11 cellular contexts compared by ENCODE assay signal in genomic region chr6:30707281-30707850, GRCh38. TPM values are rescaled to one million over a fixed set of nuclear protein-coding genes. Genes with fewer than 3 reads are reported as not detected.
DNase-seq lines count a peak whose midpoint lies in the region; ATAC-seq, FAIRE-seq and TF ChIP-seq lines count a peak whose summit lies in the region.
"Had no signal": no experiment of that assay in that cellular context is flagged by ENCODE, and none has a peak within 500 bp of the region (broad histone marks: within the 10 kb centered on the region; RNA-seq: fewer than 3 reads in every experiment).

No MANE protein-coding gene starts in this region.

- peak overlapping the region in 1 of 2 experiments; percentile 62; a peak in 2 of 4 replicates for H3K9ac ChIP-seq in K562 (ENCODE audit: insufficient read depth in 1 of 2, low read depth in 2 of 2, low read length in 2 of 2)

- TF ChIP-seq POLR2A in K562 (conservative IDR thresholded peaks at IDR 0.05): no peak; the same call in 1 of the 2 replicates

- no peaks in the 10 kb centered on the region for H3K4me1 ChIP-seq in K562 (replicated peaks in 1 of 2; ENCODE audit: control insufficient read depth in 2 of 2, insufficient read depth in 2 of 2, low read length in 2 of 2)
- H3K4me1 ChIP-seq: SJSA1 had no signal

- H4K20me1 ChIP-seq in K562 (replicated peaks; ENCODE audit: control insufficient read depth, insufficient read depth, low read length): no peaks in the 10 kb centered on the region

- H3K4me3 Mint-ChIP-seq in T-helper 2 cell treated with Interferon-gamma antibody and Interleukin-4, amounts not matched to agents 5 μg/mL and 100 μg/mL, for 36 hours: no peak overlapping the region

- in situ Hi-C loops in K562 (cut with MboI): no loop called here

- WGBS in K562 (ENCODE audit: insufficient coverage, low coverage, missing lambda C conversion rate): 56% methylated on average over 4 of the region's 6 CpGs

- CTCF ChIA-PET in K562 (lab: Yijun Ruan, JAX; ENCODE audit: low intra/inter-chr PET ratio): no interaction called here

- H2AFZ ChIP-seq in K562 (ENCODE audit: low read depth, low read length): no peak overlapping the region

- no TSS peak for BruUV-seq in K562 (replicated peaks; lab: Mats Ljungman, UMichigan)

- POLR2A ChIA-PET in K562 (lab: Yijun Ruan, JAX): interaction anchor here (1.0 to 27.1 kb wide), 3 partner anchors 4 to 92 kb away, joined by 3 to 524 read pairs (median 524); partner anchors contain the start of genes MDC1, NRM and TUBB

- H3K27me3 Mint-ChIP-seq in T-helper 2 cell treated with Interferon-gamma antibody and Interleukin-4, amounts not matched to agents 5 μg/mL and 100 μg/mL, for 36 hours (ENCODE audit: low read depth): no peaks in the 10 kb centered on the region

- peaks cover 89% of the 10 kb centered on the region for H3K36me3 ChIP-seq in K562 (ENCODE audit: control insufficient read depth, insufficient read depth, low read length)

- no peaks in the 10 kb centered on the region for H3K27me3 ChIP-seq in K562 (ENCODE audit: control insufficient read depth in 2 of 2, insufficient read depth in 2 of 2, low read length in 2 of 2)
- H3K27me3 ChIP-seq: SJSA1, suprapubic skin had no signal

- peaks cover 17% of the 10 kb centered on the region for H3K4me1 Mint-ChIP-seq in T-helper 2 cell treated with Interferon-gamma antibody and Interleukin-4, amounts not matched to agents 5 μg/mL and 100 μg/mL, for 36 hours (ENCODE audit: low read depth)

- no peaks in the 10 kb centered on the region for H3K9me3 ChIP-seq in K562 (replicated peaks; ENCODE audit: control insufficient read depth, insufficient read depth, low read depth, low read length)
- H3K9me3 ChIP-seq: SJSA1, suprapubic skin had no signal

- H3K9me3 Mint-ChIP-seq in T-helper 2 cell treated with Interferon-gamma antibody and Interleukin-4, amounts not matched to agents 5 μg/mL and 100 μg/mL, for 36 hours: no peaks in the 10 kb centered on the region

- no peaks in the 10 kb centered on the region for H3K79me2 ChIP-seq in K562 (ENCODE audit: control insufficient read depth, insufficient read depth, low read length)

- H3K27ac ChIP-seq in K562 (ENCODE audit: extremely low read depth, low read depth, low read length): no peak overlapping the region
- H3K27ac ChIP-seq: SJSA1, suprapubic skin had no signal

- H3K4me3 ChIP-seq in K562: no peak overlapping the region
- H3K4me3 ChIP-seq: SJSA1, suprapubic skin had no signal

- intact Hi-C loops in K562 (cut with micrococcal nuclease) (no loop called here), posterior vena cava (cut with DNase I) (no loop called here)

- H3K36me3 Mint-ChIP-seq in T-helper 2 cell treated with Interferon-gamma antibody and Interleukin-4, amounts not matched to agents 5 μg/mL and 100 μg/mL, for 36 hours (ENCODE audit: low read depth): peaks cover 64% of the 10 kb centered on the region

- H3K4me2 ChIP-seq in K562 (ENCODE audit: insufficient read depth, low read length): no peak overlapping the region

- H3K27ac Mint-ChIP-seq in T-helper 2 cell treated with Interferon-gamma antibody and Interleukin-4, amounts not matched to agents 5 μg/mL and 100 μg/mL, for 36 hours: no peak overlapping the region

- TF ChIP-seq EP300 in Ishikawa (IDR thresholded peaks at IDR 0.05; ENCODE audit: borderline replicate concordance) (peak; percentile 44), K562 (IDR thresholded peaks at IDR 0.05; ENCODE audit: low read length) (no peak)

- no peak for TF ChIP-seq CTCF in K562 (IDR thresholded peaks at IDR 0.05 in 2 of 3, conservative IDR thresholded peaks at IDR 0.05 in 1 of 3; ENCODE audit: insufficient read depth in 2 of 3, low read depth in 1 of 3, low read length in 3 of 3)

- DNase-seq in NCI-H2171 treated with DMSO at 0.1 percent for 48 hours (lab: John Stamatoyannopoulos, UW): peak; percentile 76
- DNase-seq in K562 (ENCODE audit: extremely low read depth in 1 of 4, low spot score in 3 of 4): no peak
- peak; percentile 63 for DNase-seq in posterior vena cava (ENCODE audit: low spot score)
- no peak for DNase-seq in activated effector memory CD4-positive, alpha-beta T cell treated with Interleukin-2 at 50 U/mL for 16 hours
- DNase-seq in T-helper 2 cell treated with Interferon-gamma antibody and Interleukin-4, amounts not matched to agents 5 μg/mL and 100 μg/mL, for 36 hours (ENCODE audit: low spot score): no peak
- DNase-seq: NCI-H1436 treated with DMSO at 0.1 percent for 48 hours, retina had no signal

- H3K9me1 ChIP-seq in K562 (ENCODE audit: control insufficient read depth, insufficient read depth, low read length): no peaks in the 10 kb centered on the region

- TF ChIP-seq RAD21 in Ishikawa (IDR thresholded peaks at IDR 0.05; ENCODE audit: low read depth) (no peak), K562 (CRISPR knock-in tag; conservative IDR thresholded peaks at IDR 0.05 in 1 of 2, IDR thresholded peaks at IDR 0.05 in 1 of 2) (no peak)

- FAIRE-seq in K562 (lab: Jason Lieb, UNC): no peak

- ATAC-seq in K562 (peak; percentile 11; the same call in 2 of the 3 replicates), GM19463 (IDR thresholded peaks at IDR 0.05; ENCODE audit: unreplicated experiment) (no peak)

RNA-seq across cellular contexts. Expression of gene MDC1, which starts 9.7 kb away (rescaled TPM):
- 79.5 and 80.7 TPM in 2 replicates for total RNA-seq in K562 (2011; cell fraction: chromatin; rRNA removed; ENCODE audit: low replicate concordance)
- 47.5 and 50.5 TPM in 2 replicates for total RNA-seq in K562 (2011; cell fraction: nucleolus; rRNA removed)
- 62.0 and 85.1 TPM in 2 replicates for total RNA-seq in K562 (2011; cell fraction: nucleoplasm; rRNA removed)
- total RNA-seq in K562 (2014; rRNA removed): 15.7 and 24.3 TPM in 2 replicates
- total RNA-seq in K562 (2014; rRNA removed; fragmentation: Illumina TruSeq; extraction: Trizol): 20.0 and 25.5 TPM in 2 replicates
- total RNA-seq in K562 (2015; rRNA removed; fragmentation: Illumina TruSeq; extraction: Trizol): 15.6 and 18.2 TPM in 2 replicates
- 96.8 and 114 TPM in 2 replicates for total RNA-seq in K562 (2021)
- polyA plus RNA-seq in K562 (2011; rRNA removed): 21.5 and 55.8 TPM in 2 replicates
- polyA plus RNA-seq in K562 (2011; cell fraction: cytosol; rRNA removed): 28.0 and 35.1 TPM in 2 replicates
- 105 and 141 TPM in 2 replicates for polyA plus RNA-seq in K562 (2011; cell fraction: nucleus; rRNA removed)
- 68.1 and 105 TPM in 2 replicates for polyA plus RNA-seq in K562 (2012)
- polyA plus RNA-seq in K562 (2014; fragmentation: Illumina TruSeq; extraction: Trizol): 72.9 and 95.4 TPM in 2 replicates
- polyA plus RNA-seq in K562 (2014; fragmentation: Nextera tagmentation; extraction: Ambion mirVana): 1 to 10 TPM; 8.2 to 8.8 TPM
- polyA plus RNA-seq in K562 (2014; rRNA removed): 31.3 and 35.0 TPM in 2 replicates
- 24.0 and 34.6 TPM in 2 replicates for polyA minus RNA-seq in K562 (2011; rRNA and poly(A)+ RNA removed)
- 56.9 and 94.9 TPM in 2 replicates for polyA minus RNA-seq in K562 (2011; cell fraction: cytosol; rRNA and poly(A)+ RNA removed)
- polyA minus RNA-seq in K562 (2011; cell fraction: nucleus; rRNA and poly(A)+ RNA removed): 16.4 and 27.8 TPM in 2 replicates
- total RNA-seq in posterior vena cava: 10 to 100 TPM; 24.4 to 25.0 TPM

RNA-seq across cellular contexts. Expression of gene TUBB, which starts 12.8 kb away (rescaled TPM):
- total RNA-seq in K562 (2011; cell fraction: chromatin; rRNA removed; ENCODE audit: low replicate concordance): 127 and 264 TPM in 2 replicates
- total RNA-seq in K562 (2011; cell fraction: nucleolus; rRNA removed): 272 and 276 TPM in 2 replicates
- 270 and 313 TPM in 2 replicates for total RNA-seq in K562 (2011; cell fraction: nucleoplasm; rRNA removed)
- total RNA-seq in K562 (2014; rRNA removed): 1,062 and 1,409 TPM in 2 replicates
- 863 and 971 TPM in 2 replicates for total RNA-seq in K562 (2014; rRNA removed; fragmentation: Illumina TruSeq; extraction: Trizol)
- total RNA-seq in K562 (2015; rRNA removed; fragmentation: Illumina TruSeq; extraction: Trizol): 1,443 and 1,478 TPM in 2 replicates
- total RNA-seq in K562 (2021): 1,495 and 1,529 TPM in 2 replicates
- 2,369 and 2,705 TPM in 2 replicates for polyA plus RNA-seq in K562 (2011; rRNA removed)
- polyA plus RNA-seq in K562 (2011; cell fraction: cytosol; rRNA removed): 2,776 and 3,265 TPM in 2 replicates
- 619 and 708 TPM in 2 replicates for polyA plus RNA-seq in K562 (2011; cell fraction: nucleus; rRNA removed)
- polyA plus RNA-seq in K562 (2012): 1,523 and 1,878 TPM in 2 replicates
- polyA plus RNA-seq in K562 (2014; fragmentation: Illumina TruSeq; extraction: Trizol): 2,541 and 2,870 TPM in 2 replicates
- 1,000 to 10,000 TPM; 1,106 to 1,864 TPM for polyA plus RNA-seq in K562 (2014; fragmentation: Nextera tagmentation; extraction: Ambion mirVana)
- 1,462 and 1,903 TPM in 2 replicates for polyA plus RNA-seq in K562 (2014; rRNA removed)
- 1,764 and 2,070 TPM in 2 replicates for polyA minus RNA-seq in K562 (2011; rRNA and poly(A)+ RNA removed)
- polyA minus RNA-seq in K562 (2011; cell fraction: cytosol; rRNA and poly(A)+ RNA removed): 880 and 960 TPM in 2 replicates
- 140 and 261 TPM in 2 replicates for polyA minus RNA-seq in K562 (2011; cell fraction: nucleus; rRNA and poly(A)+ RNA removed)
- total RNA-seq in posterior vena cava: 100 to 1,000 TPM; 342 to 378 TPM

RNA-seq across cellular contexts. Expression of gene NRM, which starts 16.6 kb away (rescaled TPM):
- 17.1 and 42.3 TPM in 2 replicates for total RNA-seq in K562 (2011; cell fraction: chromatin; rRNA removed; ENCODE audit: low replicate concordance)
- 41.3 and 48.0 TPM in 2 replicates for total RNA-seq in K562 (2011; cell fraction: nucleolus; rRNA removed)
- 51.0 and 61.6 TPM in 2 replicates for total RNA-seq in K562 (2011; cell fraction: nucleoplasm; rRNA removed)
- 9.7 and 12.4 TPM in 2 replicates for total RNA-seq in K562 (2014; rRNA removed)
- 10.6 and 14.4 TPM in 2 replicates for total RNA-seq in K562 (2014; rRNA removed; fragmentation: Illumina TruSeq; extraction: Trizol)
- total RNA-seq in K562 (2015; rRNA removed; fragmentation: Illumina TruSeq; extraction: Trizol): 17.4 and 18.1 TPM in 2 replicates
- 32.9 and 35.7 TPM in 2 replicates for total RNA-seq in K562 (2021)
- polyA plus RNA-seq in K562 (2011; rRNA removed): 12.6 and 22.9 TPM in 2 replicates
- polyA plus RNA-seq in K562 (2011; cell fraction: cytosol; rRNA removed): 26.4 and 41.5 TPM in 2 replicates
- polyA plus RNA-seq in K562 (2011; cell fraction: nucleus; rRNA removed): 28.3 and 48.5 TPM in 2 replicates
- 45.0 and 59.0 TPM in 2 replicates for polyA plus RNA-seq in K562 (2012)
- polyA plus RNA-seq in K562 (2014; fragmentation: Illumina TruSeq; extraction: Trizol): 57.9 and 58.2 TPM in 2 replicates
- 10 to 100 TPM; 16.1 to 18.6 TPM for polyA plus RNA-seq in K562 (2014; fragmentation: Nextera tagmentation; extraction: Ambion mirVana)
- polyA plus RNA-seq in K562 (2014; rRNA removed): 19.4 and 22.5 TPM in 2 replicates
- 14.4 and 15.0 TPM in 2 replicates for polyA minus RNA-seq in K562 (2011; rRNA and poly(A)+ RNA removed)
- polyA minus RNA-seq in K562 (2011; cell fraction: cytosol; rRNA and poly(A)+ RNA removed): 19.7 and 29.2 TPM in 2 replicates
- polyA minus RNA-seq in K562 (2011; cell fraction: nucleus; rRNA and poly(A)+ RNA removed): 12.0 and 14.7 TPM in 2 replicates
- 10 to 100 TPM; 14.6 to 15.5 TPM for total RNA-seq in posterior vena cava

RNA-seq across cellular contexts. Expression of gene PPP1R18, which starts 20.9 kb away (rescaled TPM):
- total RNA-seq in K562 (2011; cell fraction: chromatin; rRNA removed; ENCODE audit: low replicate concordance): 17.9 and 43.7 TPM in 2 replicates
- total RNA-seq in K562 (2011; cell fraction: nucleolus; rRNA removed): 30.3 and 35.5 TPM in 2 replicates
- 35.6 and 50.9 TPM in 2 replicates for total RNA-seq in K562 (2011; cell fraction: nucleoplasm; rRNA removed)
- 29.1 and 46.5 TPM in 2 replicates for total RNA-seq in K562 (2014; rRNA removed)
- 36.3 and 37.5 TPM in 2 replicates for total RNA-seq in K562 (2014; rRNA removed; fragmentation: Illumina TruSeq; extraction: Trizol)
- total RNA-seq in K562 (2015; rRNA removed; fragmentation: Illumina TruSeq; extraction: Trizol): 42.6 and 45.3 TPM in 2 replicates
- total RNA-seq in K562 (2021): 65.1 and 69.5 TPM in 2 replicates
- polyA plus RNA-seq in K562 (2011; rRNA removed): 80.5 and 118 TPM in 2 replicates
- polyA plus RNA-seq in K562 (2011; cell fraction: cytosol; rRNA removed): 136 and 150 TPM in 2 replicates
- 69.7 and 114 TPM in 2 replicates for polyA plus RNA-seq in K562 (2011; cell fraction: nucleus; rRNA removed)
- 53.8 and 162 TPM in 2 replicates for polyA plus RNA-seq in K562 (2012)
- 96.8 and 99.2 TPM in 2 replicates for polyA plus RNA-seq in K562 (2014; fragmentation: Illumina TruSeq; extraction: Trizol)
- 10 to 100 TPM; 12.0 to 12.6 TPM for polyA plus RNA-seq in K562 (2014; fragmentation: Nextera tagmentation; extraction: Ambion mirVana)
- polyA plus RNA-seq in K562 (2014; rRNA removed): 60.2 and 69.0 TPM in 2 replicates
- polyA minus RNA-seq in K562 (2011; rRNA and poly(A)+ RNA removed): 44.7 TPM in 2 replicates
- polyA minus RNA-seq in K562 (2011; cell fraction: cytosol; rRNA and poly(A)+ RNA removed): 38.3 and 45.2 TPM in 2 replicates
- 12.0 and 26.3 TPM in 2 replicates for polyA minus RNA-seq in K562 (2011; cell fraction: nucleus; rRNA and poly(A)+ RNA removed)
- 100 to 1,000 TPM in 1 of 2 donors, 10 to 100 TPM in 1; 70.0 to 111 TPM for total RNA-seq in posterior vena cava

RNA-seq across cellular contexts. Expression of gene DHX16, which starts 34.6 kb away (rescaled TPM):
- total RNA-seq in K562 (2011; cell fraction: chromatin; rRNA removed; ENCODE audit: low replicate concordance): 69.6 and 100 TPM in 2 replicates
- 41.3 and 50.9 TPM in 2 replicates for total RNA-seq in K562 (2011; cell fraction: nucleolus; rRNA removed)
- 46.3 and 50.5 TPM in 2 replicates for total RNA-seq in K562 (2011; cell fraction: nucleoplasm; rRNA removed)
- 57.7 and 62.8 TPM in 2 replicates for total RNA-seq in K562 (2014; rRNA removed)
- 45.2 and 45.3 TPM in 2 replicates for total RNA-seq in K562 (2014; rRNA removed; fragmentation: Illumina TruSeq; extraction: Trizol)
- total RNA-seq in K562 (2015; rRNA removed; fragmentation: Illumina TruSeq; extraction: Trizol): 60.2 and 65.1 TPM in 2 replicates
- total RNA-seq in K562 (2021): 42.7 and 47.5 TPM in 2 replicates
- polyA plus RNA-seq in K562 (2011; rRNA removed): 41.5 and 57.4 TPM in 2 replicates
- 62.7 and 65.3 TPM in 2 replicates for polyA plus RNA-seq in K562 (2011; cell fraction: cytosol; rRNA removed)
- polyA plus RNA-seq in K562 (2011; cell fraction: nucleus; rRNA removed): 100 and 114 TPM in 2 replicates
- polyA plus RNA-seq in K562 (2012): 48.1 and 50.2 TPM in 2 replicates
- 65.1 and 66.1 TPM in 2 replicates for polyA plus RNA-seq in K562 (2014; fragmentation: Illumina TruSeq; extraction: Trizol)
- polyA plus RNA-seq in K562 (2014; fragmentation: Nextera tagmentation; extraction: Ambion mirVana): 10 to 100 TPM; 14.6 to 15.3 TPM
- 47.9 and 57.3 TPM in 2 replicates for polyA plus RNA-seq in K562 (2014; rRNA removed)
- polyA minus RNA-seq in K562 (2011; rRNA and poly(A)+ RNA removed): 49.1 and 53.6 TPM in 2 replicates
- 26.4 and 32.0 TPM in 2 replicates for polyA minus RNA-seq in K562 (2011; cell fraction: cytosol; rRNA and poly(A)+ RNA removed)
- polyA minus RNA-seq in K562 (2011; cell fraction: nucleus; rRNA and poly(A)+ RNA removed): 14.5 and 24.5 TPM in 2 replicates
- 10 to 100 TPM; 17.6 to 22.5 TPM for total RNA-seq in posterior vena cava

Comparison
In these comparisons a context has a peak if more than half of its experiments do, and no peak if none do; other contexts are left out.
1. DNase-seq: peak in NCI-H2171 treated with DMSO at 0.1 percent for 48 hours (single experiment) and posterior vena cava (single experiment); none in K562 (0 of 4), activated effector memory CD4-positive, alpha-beta T cell treated with Interleukin-2 at 50 U/mL for 16 hours (single experiment) and T-helper 2 cell treated with Interferon-gamma antibody and Interleukin-4, amounts not matched to agents 5 μg/mL and 100 μg/mL, for 36 hours (single experiment).